Comparison of ENCODE assay signal across 9 cellular contexts in genomic region chr10:103470755-103471653, GRCh38. TPM values are rescaled to one million over a fixed set of nuclear protein-coding genes. Genes with fewer than 3 reads are reported as not detected.
DNase-seq lines count a peak whose midpoint lies in the region; FAIRE-seq and TF ChIP-seq lines count a peak whose summit lies in the region.
"Had no signal": no experiment of that assay in that cellular context is flagged by ENCODE, and none has a peak within 500 bp of the region (broad histone marks: within the 10 kb centered on the region; RNA-seq: fewer than 3 reads in every experiment).

No MANE protein-coding gene starts in this region.

- peak overlapping the region; percentile 41 for H3K4me3 ChIP-seq in MM.1S (ENCODE audit: low read length)
- H3K4me3 ChIP-seq in right atrium auricular region, result no peak overlapping the region

- peak overlapping the region; percentile 71 for H3K4me2 ChIP-seq in MM.1S (ENCODE audit: low read depth, low read length)

- no peaks in the 10 kb centered on the region for H4K20me1 ChIP-seq in MM.1S (ENCODE audit: insufficient read depth, low read length)

- peaks cover 24% of the 10 kb centered on the region for H3K4me1 ChIP-seq in MM.1S (ENCODE audit: low read length)
- no peaks in the 10 kb centered on the region for H3K4me1 ChIP-seq in right atrium auricular region

- peak overlapping the region; percentile 93 for H3K27ac ChIP-seq in MM.1S (ENCODE audit: low read length)
- H3K27ac ChIP-seq in right atrium auricular region, result peak overlapping the region in 1 of 2 donors; percentile 40

- peak; percentile 86 for TF ChIP-seq POLR2A in GM12892 (IDR thresholded peaks at IDR 0.05; ENCODE audit: low read depth, low read length)

- H3K9me3 ChIP-seq in MM.1S (replicated peaks; ENCODE audit: insufficient read depth, low read length), result no peaks in the 10 kb centered on the region
- H3K9me3 ChIP-seq in right atrium auricular region, result no peaks in the 10 kb centered on the region

- peaks cover 28% of the 10 kb centered on the region for H3F3A ChIP-seq in MM.1S (ENCODE audit: insufficient read depth, low read length)

- peak; percentile 80 for DNase-seq in GM12892 (ENCODE audit: insufficient read length)
- DNase-seq in HCEC 1CT, result peak; percentile 41
- peak; percentile 91 for DNase-seq in MM.1S
- DNase-seq in activated CD8-positive, alpha-beta memory T cell treated with anti-CD3 and anti-CD28 coated beads for 24 hours, result peak; percentile 87
- peak; percentile 70 for DNase-seq in right atrium auricular region (ENCODE audit: low spot score)
- peak; percentile 51 to 65 for DNase-seq in stimulated activated CD8-positive, alpha-beta memory T cell treated with anti-CD3 and anti-CD28 coated beads, Interleukin-7, amount 100 ng/mL, for 4 hours (ENCODE audit: low read depth in 2 of 2)
- DNase-seq in AG20443 (ENCODE audit: low spot score), result no peak
- no peak for DNase-seq in NCI-H2081 (lab: John Stamatoyannopoulos, UW)

- peak; percentile 96 for FAIRE-seq in GM12892 (lab: Jason Lieb, UNC)
- FAIRE-seq: keratinocyte had no signal

- H3K27me3 ChIP-seq in MM.1S (replicated peaks; ENCODE audit: insufficient read depth, low read length) (no peaks in the 10 kb centered on the region), right atrium auricular region (no peaks in the 10 kb centered on the region)

- TF ChIP-seq CTCF in MM.1S (IDR thresholded peaks at IDR 0.05; ENCODE audit: low read length) (no peak), right atrium auricular region (IDR thresholded peaks at IDR 0.05) (no peak)

- no peaks in the 10 kb centered on the region for H3K79me2 ChIP-seq in MM.1S (ENCODE audit: low read length)

- H3K36me3 ChIP-seq in MM.1S (replicated peaks; ENCODE audit: insufficient read depth, low read length), result no peaks in the 10 kb centered on the region
- no peaks in the 10 kb centered on the region for H3K36me3 ChIP-seq in right atrium auricular region

- H2AFZ ChIP-seq in MM.1S (ENCODE audit: low read length), result peak overlapping the region; percentile 38

- peak overlapping the region; percentile 68 for H3K9ac ChIP-seq in MM.1S (ENCODE audit: low read length)

- H3K9me2 ChIP-seq in MM.1S (replicated peaks; ENCODE audit: insufficient read depth, low read length), result no peaks in the 10 kb centered on the region

RNA-seq across cellular contexts. Expression of gene CALHM3, which starts 8.0 kb away (rescaled TPM):
- polyA plus RNA-seq in GM12892 (2012; ENCODE audit: missing spikeins), result 0.47 TPM
- not detected for total RNA-seq in right atrium auricular region
- polyA plus RNA-seq: keratinocyte had no signal

RNA-seq across cellular contexts. Expression of gene CALHM1, which starts 12.3 kb away (rescaled TPM):
- polyA plus RNA-seq in GM12892 (2012; ENCODE audit: missing spikeins), result 0.53 TPM
- not detected for total RNA-seq in right atrium auricular region
- polyA plus RNA-seq: keratinocyte had no signal

RNA-seq across cellular contexts. Expression of gene CALHM2, which starts 18.8 kb away (rescaled TPM):
- 11.5 TPM for polyA plus RNA-seq in GM12892 (2012; ENCODE audit: missing spikeins)
- total RNA-seq in right atrium auricular region, result 10 to 100 TPM; 23.8 to 57.7 TPM

RNA-seq across cellular contexts. Expression of gene NEURL1, which starts 22.5 kb away (rescaled TPM):
- polyA plus RNA-seq in GM12892 (2012; ENCODE audit: missing spikeins), result 0.36 TPM
- under 1 TPM in 1 of 2 donors, not detected in 1; 0.12 TPM for total RNA-seq in right atrium auricular region

Comparison
In these comparisons a context has a peak if more than half of its experiments do, and no peak if none do; other contexts are left out.
1. DNase-seq: peak in GM12892 (single experiment), HCEC 1CT (single experiment), MM.1S (single experiment), activated CD8-positive, alpha-beta memory T cell treated with anti-CD3 and anti-CD28 coated beads for 24 hours (single experiment), right atrium auricular region (single experiment) and stimulated activated CD8-positive, alpha-beta memory T cell treated with anti-CD3 and anti-CD28 coated beads, Interleukin-7, amount 100 ng/mL, for 4 hours (2 of 2); none in AG20443 (single experiment) and NCI-H2081 (0 of 2).